ENCODE assay signal across 3 cellular contexts in genomic region chr3:60531759-60532158, GRCh38.
TF ChIP-seq lines count a peak whose summit lies in the region.

No MANE protein-coding gene starts in this region.

TF ChIP-seq in HepG2, 621 proteins besides CTCF, POLR2A, EP300 and RAD21:
- TF ChIP-seq RBM39 (IDR thresholded peaks at IDR 0.05; ENCODE audit: low read depth, low read length, poor library complexity, severe bottlenecking) (no peak), CHD4 (IDR thresholded peaks at IDR 0.05; ENCODE audit: borderline replicate concordance, low read length) (no peak), MAFF (IDR thresholded peaks at IDR 0.05; ENCODE audit: low read depth, low read length) (0 out of 2 replicates have a peak, but pooled peaks have one; percentile 36), MAFK (conservative IDR thresholded peaks at IDR 0.05 in 1 of 2, IDR thresholded peaks at IDR 0.05 in 1 of 2; ENCODE audit: low read length in 2 of 2) (peak; percentile 40 to 67; a peak in 3 of 4 replicates)
- TF ChIP-seq, protein P1, sequence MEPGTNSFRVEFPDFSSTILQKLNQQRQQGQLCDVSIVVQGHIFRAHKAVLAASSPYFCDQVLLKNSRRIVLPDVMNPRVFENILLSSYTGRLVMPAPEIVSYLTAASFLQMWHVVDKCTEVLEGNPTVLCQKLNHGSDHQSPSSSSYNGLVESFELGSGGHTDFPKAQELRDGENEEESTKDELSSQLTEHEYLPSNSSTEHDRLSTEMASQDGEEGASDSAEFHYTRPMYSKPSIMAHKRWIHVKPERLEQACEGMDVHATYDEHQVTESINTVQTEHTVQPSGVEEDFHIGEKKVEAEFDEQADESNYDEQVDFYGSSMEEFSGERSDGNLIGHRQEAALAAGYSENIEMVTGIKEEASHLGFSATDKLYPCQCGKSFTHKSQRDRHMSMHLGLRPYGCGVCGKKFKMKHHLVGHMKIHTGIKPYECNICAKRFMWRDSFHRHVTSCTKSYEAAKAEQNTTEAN (CRISPR knock-in tag; conservative IDR thresholded peaks at IDR 0.05) = no peak
TF ChIP-seq in HepG2: peak in this region for 2.

TF ChIP-seq in IMR-90, 13 proteins besides CTCF, POLR2A, EP300 and RAD21:
- TF ChIP-seq BHLHE40 (IDR thresholded peaks at IDR 0.05; ENCODE audit: low read depth, low read length) (no peak), MAFK (IDR thresholded peaks at IDR 0.05; ENCODE audit: low read depth, low read length) (peak; percentile 61)

TF ChIP-seq in K562, 482 proteins besides CTCF, POLR2A, EP300 and RAD21:
- TF ChIP-seq ZNF316 (IDR thresholded peaks at IDR 0.05) (peak; percentile 71), MAFF (IDR thresholded peaks at IDR 0.05; ENCODE audit: low read length) (peak; percentile 53), C11orf30 (IDR thresholded peaks at IDR 0.05; ENCODE audit: low read depth) (peak; percentile 50; the same call in 1 of the 2 replicates), MGA (IDR thresholded peaks at IDR 0.05) (no peak), TCFL5 (CRISPR knock-in tag; conservative IDR thresholded peaks at IDR 0.05) (no peak), SRSF7 (optimal IDR thresholded peaks at IDR 0.05; ENCODE audit: low read depth, low read length) (no peak), MAFG (tag; conservative IDR thresholded peaks at IDR 0.05) (0 out of 2 replicates have a peak, but pooled peaks have one; percentile 26)
